In the genomic region with DNA sequence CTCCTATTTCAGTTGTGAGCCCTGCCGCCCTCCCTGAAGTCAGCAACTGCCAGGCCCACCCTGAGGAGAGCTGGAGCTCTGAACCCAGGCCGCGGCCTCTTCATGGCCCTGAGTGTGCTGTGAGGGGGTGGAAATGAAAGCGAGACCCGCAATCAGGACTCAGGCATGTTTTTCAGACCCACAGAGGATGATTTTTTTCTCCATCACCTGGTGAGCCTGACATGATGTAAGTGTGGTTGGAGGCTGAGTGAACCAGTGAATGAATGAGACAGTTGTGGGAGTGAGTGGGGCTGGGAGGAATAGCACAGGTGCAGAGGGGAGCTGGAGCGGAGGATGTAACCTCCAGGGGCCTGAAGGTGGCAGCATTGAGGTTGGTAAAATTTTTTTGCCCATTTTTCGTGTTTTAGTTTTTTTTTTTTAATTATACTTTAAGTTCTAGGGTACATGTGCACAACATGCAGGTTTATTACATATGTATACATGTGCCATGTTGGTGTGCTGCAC, we compare ENCODE assay signal across 9 cellular contexts. TPM values are rescaled to one million over a fixed set of nuclear protein-coding genes. Genes with fewer than 3 reads are reported as not detected.
A peak's percentile ranks its signal among the peaks of the same experiment; 100 is the strongest.
DNase-seq lines count a peak whose midpoint lies in the region; ATAC-seq and TF ChIP-seq lines count a peak whose summit lies in the region.
"Had no signal": no experiment of that assay in that cellular context is flagged by ENCODE, and none has a peak within 500 bp of the region (broad histone marks: within the 10 kb centered on the region; RNA-seq: fewer than 3 reads in every experiment).

No MANE protein-coding gene starts in this region.

- H3K4me1 ChIP-seq in DOHH2 (ENCODE audit: control insufficient read depth, low read length) = peaks cover 15% of the 10 kb centered on the region

- H3K36me3 ChIP-seq in DOHH2 (ENCODE audit: control insufficient read depth, low read length) = no peaks in the 10 kb centered on the region

- peaks cover 22% of the 10 kb centered on the region for H3K27me3 ChIP-seq in DOHH2 (ENCODE audit: control insufficient read depth, low read length)

- H3K4me2 ChIP-seq in DOHH2 (ENCODE audit: low read length) = no peak overlapping the region

- no peaks in the 10 kb centered on the region for H3K9me3 ChIP-seq in DOHH2 (ENCODE audit: control insufficient read depth, insufficient read depth, low read length)

- H3K27ac Mint-ChIP-seq in stimulated activated naive CD8-positive, alpha-beta T cell treated with anti-CD3 and anti-CD28 coated beads, Interleukin-15, Interleukin-2, amounts not matched to agents 100 ng/mL and 50 ng/mL, for 24 hours = peak overlapping the region; percentile 43

- no peaks in the 10 kb centered on the region for H3K36me3 Mint-ChIP-seq in stimulated activated naive CD8-positive, alpha-beta T cell treated with anti-CD3 and anti-CD28 coated beads, Interleukin-15, Interleukin-2, amounts not matched to agents 100 ng/mL and 50 ng/mL, for 24 hours (ENCODE audit: low read depth)

- peaks cover 49% of the 10 kb centered on the region for H3K4me1 Mint-ChIP-seq in stimulated activated naive CD8-positive, alpha-beta T cell treated with anti-CD3 and anti-CD28 coated beads, Interleukin-15, Interleukin-2, amounts not matched to agents 100 ng/mL and 50 ng/mL, for 24 hours (ENCODE audit: low read depth)

- peaks cover 45% of the 10 kb centered on the region for H3K27me3 Mint-ChIP-seq in stimulated activated naive CD8-positive, alpha-beta T cell treated with anti-CD3 and anti-CD28 coated beads, Interleukin-15, Interleukin-2, amounts not matched to agents 100 ng/mL and 50 ng/mL, for 24 hours

- TF ChIP-seq CTCF in DOHH2 (IDR thresholded peaks at IDR 0.05; ENCODE audit: low read depth, low read length, poor library complexity, severe bottlenecking) (peak; percentile 54), WI38 (IDR thresholded peaks at IDR 0.05; ENCODE audit: low read depth, low read length) (peak; percentile 51), fibroblast of villous mesenchyme (IDR thresholded peaks at IDR 0.05; ENCODE audit: insufficient read depth, low read depth, low read length) (peak; percentile 55), omental fat pad (IDR thresholded peaks at IDR 0.05) (no peak)

- ATAC-seq in HG02884 (IDR thresholded peaks at IDR 0.05; ENCODE audit: unreplicated experiment) (peak; percentile 46), GM21528 (IDR thresholded peaks at IDR 0.05; ENCODE audit: low FRiP score, unreplicated experiment) (no peak), omental fat pad (ENCODE audit: low FRiP score) (no peak), GM19035 (IDR thresholded peaks at IDR 0.05; ENCODE audit: unreplicated experiment) (no peak)

- H3K4me3 ChIP-seq in DOHH2 (ENCODE audit: low read length) = no peak overlapping the region
- H3K4me3 ChIP-seq in WI38 (ENCODE audit: low read depth, low read length) = no peak overlapping the region
- H3K4me3 ChIP-seq in fibroblast of villous mesenchyme (ENCODE audit: low read depth, low read length) = no peak overlapping the region

- no peaks in the 10 kb centered on the region for H3F3A ChIP-seq in DOHH2 (ENCODE audit: control insufficient read depth, insufficient read depth)

- H3K9me3 Mint-ChIP-seq in stimulated activated naive CD8-positive, alpha-beta T cell treated with anti-CD3 and anti-CD28 coated beads, Interleukin-15, Interleukin-2, amounts not matched to agents 100 ng/mL and 50 ng/mL, for 24 hours = no peaks in the 10 kb centered on the region

- no peaks in the 10 kb centered on the region for H3K9me2 ChIP-seq in DOHH2 (replicated peaks; ENCODE audit: control insufficient read depth, low read length)

- H3K4me3 Mint-ChIP-seq in stimulated activated naive CD8-positive, alpha-beta T cell treated with anti-CD3 and anti-CD28 coated beads, Interleukin-15, Interleukin-2, amounts not matched to agents 100 ng/mL and 50 ng/mL, for 24 hours = no peak overlapping the region

- no peaks in the 10 kb centered on the region for H4K20me1 ChIP-seq in DOHH2 (ENCODE audit: control insufficient read depth, insufficient read depth, low read depth, low read length)

- H3K79me2 ChIP-seq in DOHH2 (ENCODE audit: control insufficient read depth, low read length) = no peaks in the 10 kb centered on the region; the same call in 1 of the 2 replicates

- no peak overlapping the region for H3K27ac ChIP-seq in DOHH2 (ENCODE audit: low read depth, low read length)

- DNase-seq in fibroblast of villous mesenchyme (ENCODE audit: low read depth) = peak; percentile 7
- no peak for DNase-seq in omental fat pad (ENCODE audit: low spot score)

RNA-seq across cellular contexts. Expression of gene RAET1L, which starts 18.3 kb away (rescaled TPM):
- total RNA-seq in fibroblast of villous mesenchyme (not detected in 2 replicates), omental fat pad (not detected)
- total RNA-seq: urinary bladder had no signal

RNA-seq across cellular contexts. Expression of gene ULBP1, which starts 43.3 kb away (rescaled TPM):
- total RNA-seq in fibroblast of villous mesenchyme = 0.43 and 1.6 TPM in 2 replicates
- under 1 TPM in 2 of 4 donors, not detected in 2; 0.25 to 0.37 TPM for total RNA-seq in omental fat pad

Comparison
In these comparisons a context has a peak if more than half of its experiments do, and no peak if none do; other contexts are left out.
1. CTCF ChIP-seq: peak in DOHH2 (single experiment), WI38 (single experiment) and fibroblast of villous mesenchyme (single experiment); none in omental fat pad (0 of 3).